In genomic region chr4:183444149-183444952, GRCh38 we compare ENCODE assay signal across 8 cellular contexts. TPM values are rescaled to one million over a fixed set of nuclear protein-coding genes. Genes with fewer than 3 reads are reported as not detected.
DNase-seq lines count a peak whose midpoint lies in the region; ATAC-seq and TF ChIP-seq lines count a peak whose summit lies in the region.

Gene CDKN2AIP, plus strand, starts transcription at chr4:183444636. Its CDS starts 162 bp downstream, at chr4:183444798.

- in situ Hi-C loops in GM13976 (cut with MboI; ENCODE audit: low sequenced_read_pairs, unreplicated experiment), result no loop called here
- in situ Hi-C loops in transverse colon (cut with MboI; ENCODE audit: low pct_ligation_motif_present in 1 of 4, low pct_unique_long_range_greater_than_20kb in 1 of 4, low sequenced_read_pairs in 3 of 4), result no loop called here

- peak within 1 kb of the TSS; percentile 98 for H3K9ac ChIP-seq in adipocyte (ENCODE audit: low read length)

- TF ChIP-seq POLR2A in transverse colon (IDR thresholded peaks at IDR 0.05), result peak; percentile 94

- DNase-seq in GM13976 (ENCODE audit: low spot score) (peak; percentile 94), NCI-H1436 treated with DMSO at 0.1 percent for 48 hours (lab: John Stamatoyannopoulos, UW) (peak; percentile 30), T follicular helper cell (ENCODE audit: low read depth) (peak; percentile 88), adipocyte (ENCODE audit: low read depth) (peak; percentile 97), cardiac muscle cell (ENCODE audit: low read depth in 1 of 2, low spot score in 1 of 2) (peak; percentile 96 to 97), pons (ENCODE audit: low spot score) (peak; percentile 93), transverse colon (peak; percentile 95)

- intact Hi-C loops in transverse colon (cut with DNase I; ENCODE audit: low total_unique reads), result loop anchor here (2.0 kb wide), 1 partner anchor 60 kb away; the partner anchor contains the start of gene ING2

- H3K27ac ChIP-seq in cardiac muscle cell, result peak within 1 kb of the TSS; percentile 96
- peak within 1 kb of the TSS; percentile 95 to 98 (median 98) for H3K27ac ChIP-seq in transverse colon

- no peak for TF ChIP-seq CTCF in GM13976 (IDR thresholded peaks at IDR 0.05; ENCODE audit: borderline replicate concordance, control extremely low read depth, extremely low read depth, insufficient read depth, missing control alignments)
- TF ChIP-seq CTCF in cardiac muscle cell (IDR thresholded peaks at IDR 0.05; ENCODE audit: low read depth, low read length), result no peak
- peak in 1 of 5 experiments; percentile 29 for TF ChIP-seq CTCF in transverse colon (IDR thresholded peaks at IDR 0.05)

- ATAC-seq in HG02852 (IDR thresholded peaks at IDR 0.05; ENCODE audit: unreplicated experiment), result peak; percentile 81

- no peaks in the 10 kb centered on the region for H3K27me3 ChIP-seq in adipocyte (replicated peaks; ENCODE audit: control insufficient read depth, insufficient read depth, low read length)
- H3K27me3 ChIP-seq in cardiac muscle cell, result no peaks in the 10 kb centered on the region
- H3K27me3 ChIP-seq in transverse colon, result no peaks in the 10 kb centered on the region

- WGBS in transverse colon (ENCODE audit: low coverage in 1 of 2), 2 donors, result 0 to 1% methylated on average over 2 to 25 of the region's 101 CpGs

- peak; percentile 16 for TF ChIP-seq EP300 in transverse colon (IDR thresholded peaks at IDR 0.05; ENCODE audit: low read depth)

- peaks cover 37% of the 10 kb centered on the region for H3K36me3 ChIP-seq in adipocyte (ENCODE audit: control insufficient read depth, insufficient read depth, low read length, severe bottlenecking)
- H3K36me3 ChIP-seq in cardiac muscle cell, result peaks cover 27% of the 10 kb centered on the region
- peaks cover 0 to 33% (median 9%) of the 10 kb centered on the region in 4 donors for H3K36me3 ChIP-seq in transverse colon

- H3K9me3 ChIP-seq in adipocyte (ENCODE audit: control insufficient read depth, low read length) (no peaks in the 10 kb centered on the region), cardiac muscle cell (ENCODE audit: low read depth) (no peaks in the 10 kb centered on the region), transverse colon (no peaks in the 10 kb centered on the region)

- H3K4me3 ChIP-seq in adipocyte (ENCODE audit: low read length) (peak within 1 kb of the TSS; percentile 92), cardiac muscle cell (peak within 1 kb of the TSS; percentile 72), transverse colon (peak within 1 kb of the TSS; percentile 54 to 85 (median 80))

- H3K4me1 ChIP-seq in adipocyte (ENCODE audit: control insufficient read depth, insufficient read depth, low read length), result peaks cover 47% of the 10 kb centered on the region
- peaks cover 19% of the 10 kb centered on the region for H3K4me1 ChIP-seq in cardiac muscle cell (ENCODE audit: low read depth)
- peaks cover 28 to 55% (median 35%) of the 10 kb centered on the region in 4 donors for H3K4me1 ChIP-seq in transverse colon

RNA-seq across cellular contexts. Expression of gene CDKN2AIP, which starts in this region (rescaled TPM):
- total RNA-seq in cardiac muscle cell (30.8 and 34.1 TPM in 2 replicates), transverse colon (10 to 100 TPM; 13.9 to 26.2 (median 24.7) TPM)
- polyA plus RNA-seq in cardiac muscle cell, result 15.9 and 20.7 TPM in 2 replicates

Comparison
In these comparisons a context has a peak if more than half of its experiments do, and no peak if none do; other contexts are left out.
1. Peak in every context shown above with its lines: DNase-seq, ATAC-seq, H3K4me3 ChIP-seq and H3K27ac ChIP-seq.
2. DNase-seq: peak in every context shown above with its lines; median percentile 97 in adipocyte; 96 in cardiac muscle cell; 95 in transverse colon; 94 in GM13976; 93 in pons; 88 in T follicular helper cell; 30 in NCI-H1436 treated with DMSO at 0.1 percent for 48 hours.